In the genomic region with DNA sequence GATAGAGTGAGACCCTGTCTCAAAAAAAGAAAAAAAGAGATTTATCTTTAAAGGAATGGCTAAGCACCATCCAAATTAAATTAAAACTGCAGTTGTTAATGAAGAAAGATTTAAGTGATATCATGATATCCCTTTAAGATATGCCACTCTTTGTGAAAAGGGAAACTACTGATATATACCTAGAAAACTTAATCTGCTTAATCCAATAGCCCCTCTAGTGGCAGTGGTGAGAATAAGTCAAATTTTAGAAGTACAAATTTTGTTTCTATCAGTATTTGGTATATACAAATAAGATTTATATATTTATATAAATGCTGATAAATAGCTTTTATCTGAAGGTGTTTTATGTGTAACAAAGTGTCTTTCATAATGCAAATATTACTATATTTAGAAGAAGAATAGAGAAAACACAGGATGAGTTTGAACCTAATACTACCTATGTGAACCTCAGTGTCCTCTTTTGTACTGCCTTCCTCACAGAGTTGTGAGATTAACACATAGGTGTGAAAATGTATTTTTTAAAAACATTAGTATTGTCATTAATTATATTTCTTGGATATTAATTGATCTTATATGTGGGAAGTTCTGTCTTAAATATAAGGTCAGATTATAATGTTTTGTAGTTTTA, we compare ENCODE assay signal across 11 cellular contexts. TPM values are rescaled to one million over a fixed set of nuclear protein-coding genes. Genes with fewer than 3 reads are reported as not detected.
DNase-seq lines count a peak whose midpoint lies in the region; ATAC-seq, FAIRE-seq and TF ChIP-seq lines count a peak whose summit lies in the region.
"Had no signal": no experiment of that assay in that cellular context is flagged by ENCODE, and none has a peak within 500 bp of the region (broad histone marks: within the 10 kb centered on the region; RNA-seq: fewer than 3 reads in every experiment).

No MANE protein-coding gene starts in this region.

- POLR2A ChIA-PET in K562 (lab: Yijun Ruan, JAX), result no interaction called here

- H4K20me1 ChIP-seq in K562 (replicated peaks; ENCODE audit: control insufficient read depth, insufficient read depth, low read length), result no peaks in the 10 kb centered on the region

- no peak for TF ChIP-seq POLR2A in K562 (conservative IDR thresholded peaks at IDR 0.05)

- H3K9ac ChIP-seq in K562 (ENCODE audit: insufficient read depth in 1 of 2, low read depth in 2 of 2, low read length in 2 of 2), result no peak overlapping the region

- CTCF ChIA-PET in K562 (lab: Yijun Ruan, JAX; ENCODE audit: low intra/inter-chr PET ratio), result no interaction called here

- H3K9me3 Mint-ChIP-seq in mesothelial cell of epicardium, result no peaks in the 10 kb centered on the region
- H3K9me3 Mint-ChIP-seq: central memory CD8-positive, alpha-beta T cell had no signal

- H3K4me3 ChIP-seq in K562 (no peak overlapping the region), aorta (ENCODE audit: low read length in 2 of 2) (no peak overlapping the region)
- H3K4me3 ChIP-seq: HAP-1, Peyer's patch had no signal

- H3K27me3 Mint-ChIP-seq in mesothelial cell of epicardium (ENCODE audit: low read depth), result no peaks in the 10 kb centered on the region

- H3K4me1 ChIP-seq in K562 (replicated peaks in 1 of 2; ENCODE audit: control insufficient read depth in 2 of 2, insufficient read depth in 2 of 2, low read length in 2 of 2) (no peaks in the 10 kb centered on the region), aorta (ENCODE audit: control insufficient read depth in 1 of 2, insufficient read depth in 2 of 2, low read length in 2 of 2) (no peaks in the 10 kb centered on the region)
- H3K4me1 ChIP-seq: Peyer's patch had no signal

- H2AFZ ChIP-seq in K562 (ENCODE audit: low read depth, low read length), result no peak overlapping the region

- no peak overlapping the region for H3K4me3 Mint-ChIP-seq in mesothelial cell of epicardium
- H3K4me3 Mint-ChIP-seq: central memory CD8-positive, alpha-beta T cell had no signal

- no peaks in the 10 kb centered on the region for H3K36me3 ChIP-seq in K562 (ENCODE audit: control insufficient read depth, insufficient read depth, low read length)
- H3K36me3 ChIP-seq in aorta (ENCODE audit: control insufficient read depth in 1 of 2, insufficient read depth in 2 of 2, low read length in 1 of 2), result no peaks in the 10 kb centered on the region
- H3K36me3 ChIP-seq: HAP-1, Peyer's patch had no signal

- no peaks in the 10 kb centered on the region for H3K79me2 ChIP-seq in K562 (ENCODE audit: control insufficient read depth, insufficient read depth, low read length)

- peak; percentile 36 to 51; a peak in 3 of 4 replicates for TF ChIP-seq RAD21 in K562 (CRISPR knock-in tag; conservative IDR thresholded peaks at IDR 0.05 in 1 of 2, IDR thresholded peaks at IDR 0.05 in 1 of 2)

- no peaks in the 10 kb centered on the region for H3K9me1 ChIP-seq in K562 (ENCODE audit: control insufficient read depth, insufficient read depth, low read length)

- ATAC-seq in K562 (no peak), HG03025 (IDR thresholded peaks at IDR 0.05; ENCODE audit: low FRiP score, unreplicated experiment) (no peak), GM21723 (IDR thresholded peaks at IDR 0.05; ENCODE audit: unreplicated experiment) (no peak), aorta (ENCODE audit: low FRiP score) (no peak)

- H3K4me1 Mint-ChIP-seq in mesothelial cell of epicardium, result peaks cover 10% of the 10 kb centered on the region
- H3K4me1 Mint-ChIP-seq: central memory CD8-positive, alpha-beta T cell had no signal

- TF ChIP-seq CTCF in K562 (IDR thresholded peaks at IDR 0.05 in 2 of 3, conservative IDR thresholded peaks at IDR 0.05 in 1 of 3; ENCODE audit: insufficient read depth in 2 of 3, low read depth in 1 of 3, low read length in 3 of 3), result peak in 2 of 3 experiments; percentile 15 to 56; a peak in 3 of 6 replicates
- peak; percentile 46 for TF ChIP-seq CTCF in mesothelial cell of epicardium (IDR thresholded peaks at IDR 0.05; ENCODE audit: unreplicated experiment)

- H3K9me3 ChIP-seq in K562 (replicated peaks; ENCODE audit: control insufficient read depth, insufficient read depth, low read depth, low read length), result no peaks in the 10 kb centered on the region
- no peaks in the 10 kb centered on the region for H3K9me3 ChIP-seq in aorta (ENCODE audit: control insufficient read depth, low read length)
- H3K9me3 ChIP-seq: HAP-1, Peyer's patch had no signal

- peak; percentile 20 for DNase-seq in EH (ENCODE audit: low read depth)
- peak; percentile 19 for DNase-seq in LHCN-M2 (ENCODE audit: low read depth)
- DNase-seq in K562 (ENCODE audit: extremely low read depth in 1 of 4, low spot score in 3 of 4), result peak in 2 of 4 experiments; percentile 5 to 26
- DNase-seq in mesothelial cell of epicardium (ENCODE audit: low spot score in 2 of 2, unreplicated experiment in 2 of 2), result no peak
- DNase-seq in NCI-H1092 treated with DMSO at 0.1 percent for 48 hours (lab: John Stamatoyannopoulos, UW), result no peak
- DNase-seq in aorta, result no peak
- DNase-seq: Peyer's patch had no signal

- H3K27me3 ChIP-seq in K562 (ENCODE audit: control insufficient read depth in 2 of 2, insufficient read depth in 2 of 2, low read length in 2 of 2) (no peaks in the 10 kb centered on the region), aorta (ENCODE audit: control insufficient read depth in 1 of 2, insufficient read depth in 2 of 2, low read length in 1 of 2) (no peaks in the 10 kb centered on the region)
- H3K27me3 ChIP-seq: Peyer's patch had no signal

- no peak for TF ChIP-seq EP300 in K562 (IDR thresholded peaks at IDR 0.05; ENCODE audit: low read length)

- in situ Hi-C loops in K562 (cut with MboI), result no loop called here

- no TSS peak for BruUV-seq in K562 (replicated peaks; lab: Mats Ljungman, UMichigan)

- intact Hi-C loops in K562 (cut with micrococcal nuclease) (no loop called here), aorta (cut with DNase I) (no loop called here)

- H3K27ac ChIP-seq in K562 (ENCODE audit: extremely low read depth, low read depth, low read length) (no peak overlapping the region), aorta (ENCODE audit: low read depth in 1 of 2, low read length in 2 of 2) (no peak overlapping the region)
- H3K27ac ChIP-seq: Peyer's patch had no signal

- no peak overlapping the region for H3K4me2 ChIP-seq in K562 (ENCODE audit: insufficient read depth, low read length)

- no peak overlapping the region for H3K27ac Mint-ChIP-seq in mesothelial cell of epicardium

- peaks cover 4% of the 10 kb centered on the region for H3K36me3 Mint-ChIP-seq in mesothelial cell of epicardium

- FAIRE-seq in K562 (lab: Jason Lieb, UNC), result no peak

TF ChIP-seq in K562, 482 proteins besides CTCF, POLR2A, EP300 and RAD21:
- TF ChIP-seq NR2C2 (CRISPR knock-in tag; IDR thresholded peaks at IDR 0.05) (no peak), NR2C2 (tag; IDR thresholded peaks at IDR 0.05) (no peak), ZNF589 (CRISPR knock-in tag; IDR thresholded peaks at IDR 0.05; ENCODE audit: low read depth) (no peak), NONO (IDR thresholded peaks at IDR 0.05; ENCODE audit: low read depth in 2 of 2, low read length in 1 of 2) (no peak), PTTG1 (tag; IDR thresholded peaks at IDR 0.05; ENCODE audit: low read depth) (no peak), ZFP30 (CRISPR knock-in tag; IDR thresholded peaks at IDR 0.05; ENCODE audit: borderline replicate concordance) (no peak), SMARCA4 (IDR thresholded peaks at IDR 0.05) (no peak)

RNA-seq across cellular contexts. Expression of a gene that starts 51.4 kb away (rescaled TPM):
- total RNA-seq in LHCN-M2 (2014; rRNA removed), result not detected in 2 replicates
- not detected for polyA plus RNA-seq in LHCN-M2 (2012)
- total RNA-seq in K562 (2011; cell fraction: chromatin; rRNA removed; ENCODE audit: low replicate concordance), result not detected in 2 replicates
- not detected in 2 replicates for total RNA-seq in K562 (2011; cell fraction: nucleolus; rRNA removed)
- not detected in 2 replicates for total RNA-seq in K562 (2011; cell fraction: nucleoplasm; rRNA removed)
- total RNA-seq in K562 (2014; rRNA removed), result not detected in 2 replicates
- not detected in 2 replicates for total RNA-seq in K562 (2014; rRNA removed; fragmentation: Illumina TruSeq; extraction: Trizol)
- not detected in 2 replicates for total RNA-seq in K562 (2015; rRNA removed; fragmentation: Illumina TruSeq; extraction: Trizol)
- total RNA-seq in K562 (2021), result not detected in 2 replicates
- not detected in 2 replicates for polyA plus RNA-seq in K562 (2011; rRNA removed)
- not detected in 2 replicates for polyA plus RNA-seq in K562 (2011; cell fraction: cytosol; rRNA removed)
- not detected in 2 replicates for polyA plus RNA-seq in K562 (2011; cell fraction: nucleus; rRNA removed)
- polyA plus RNA-seq in K562 (2012), result 0.14 TPM in 1 of 2 replicates, not detected in the other
- polyA plus RNA-seq in K562 (2014; fragmentation: Illumina TruSeq; extraction: Trizol), result 0.19 and 0.50 TPM in 2 replicates
- not detected for polyA plus RNA-seq in K562 (2014; fragmentation: Nextera tagmentation; extraction: Ambion mirVana)
- not detected in 2 replicates for polyA plus RNA-seq in K562 (2014; rRNA removed)
- polyA minus RNA-seq in K562 (2011; rRNA and poly(A)+ RNA removed), result not detected in 2 replicates
- polyA minus RNA-seq in K562 (2011; cell fraction: cytosol; rRNA and poly(A)+ RNA removed), result not detected in 2 replicates
- not detected in 2 replicates for polyA minus RNA-seq in K562 (2011; cell fraction: nucleus; rRNA and poly(A)+ RNA removed)
- total RNA-seq in mesothelial cell of epicardium, result 0.40 to 0.60 TPM (median 0.47 TPM) in 3 replicates
- under 1 TPM in 1 of 2 donors, not detected in 1; 0.45 TPM for total RNA-seq in aorta
- polyA plus RNA-seq in aorta, result under 1 TPM in 1 of 2 donors, not detected in 1; 0.13 TPM

Comparison
In these comparisons a context has a peak if more than half of its experiments do, and no peak if none do; other contexts are left out.
1. DNase-seq: peak in EH (single experiment) and LHCN-M2 (single experiment); none in mesothelial cell of epicardium (0 of 2), NCI-H1092 treated with DMSO at 0.1 percent for 48 hours (single experiment) and aorta (0 of 2).